8 cellular contexts compared by ENCODE assay signal in genomic region chr13:27920677-27921420, GRCh38. TPM values are rescaled to one million over a fixed set of nuclear protein-coding genes. Genes with fewer than 3 reads are reported as not detected.
DNase-seq lines count a peak whose midpoint lies in the region; TF ChIP-seq lines count a peak whose summit lies in the region.

No MANE protein-coding gene starts in this region.

- no peaks in the 10 kb centered on the region for H3K4me1 ChIP-seq in HEK293 (ENCODE audit: control insufficient read depth, insufficient read depth, low read length)
- peaks cover 6% of the 10 kb centered on the region for H3K4me1 ChIP-seq in adipocyte (ENCODE audit: control insufficient read depth, insufficient read depth, low read length)
- H3K4me1 ChIP-seq in liver (ENCODE audit: control insufficient read depth in 4 of 4, insufficient read depth in 4 of 4, low read length in 3 of 4) = peaks cover 16 to 37% (median 29%) of the 10 kb centered on the region in 4 donors
- peaks cover 5 to 48% (median 44%) of the 10 kb centered on the region in 4 donors for H3K4me1 ChIP-seq in transverse colon

- H3K9me3 ChIP-seq in HEK293 (ENCODE audit: control insufficient read depth, insufficient read depth, low read depth, low read length) = no peaks in the 10 kb centered on the region
- no peaks in the 10 kb centered on the region for H3K9me3 ChIP-seq in adipocyte (ENCODE audit: control insufficient read depth, low read length)
- H3K9me3 ChIP-seq in liver (ENCODE audit: control insufficient read depth in 4 of 4, low read length in 3 of 4) = no peaks in the 10 kb centered on the region
- H3K9me3 ChIP-seq in transverse colon = no peaks in the 10 kb centered on the region

- WGBS in liver = 2% methylated on average over 40 of the region's 40 CpGs
- 4% methylated on average over 40 of the region's 40 CpGs; no CpG with 5 or more reads in 1 of the 2 donors for WGBS in transverse colon (ENCODE audit: low coverage in 1 of 2), 2 donors

- H3K9ac ChIP-seq in adipocyte (ENCODE audit: low read length) (no peak overlapping the region), liver (ENCODE audit: low read depth in 1 of 2, low read length in 2 of 2) (no peak overlapping the region)

- TF ChIP-seq CTCF in AG09309 (IDR thresholded peaks at IDR 0.05; ENCODE audit: control insufficient read depth, insufficient read depth, low read depth, low read length, missing control alignments) = no peak
- TF ChIP-seq CTCF in HEK293 (tag by site-specific recombination; IDR thresholded peaks at IDR 0.05) = no peak
- TF ChIP-seq CTCF in liver (IDR thresholded peaks at IDR 0.05; ENCODE audit: low read depth, low read length, missing input control) = no peak
- TF ChIP-seq CTCF in transverse colon (IDR thresholded peaks at IDR 0.05) = peak in 1 of 5 experiments; percentile 13

- H3K36me3 ChIP-seq in HEK293 (ENCODE audit: control insufficient read depth in 2 of 2, insufficient read depth in 1 of 2, low read length in 2 of 2) = peaks cover 0 to 6% of the 10 kb centered on the region in 2 experiments; a peak in 1 of 3 replicates
- H3K36me3 ChIP-seq in adipocyte (ENCODE audit: control insufficient read depth, insufficient read depth, low read length, severe bottlenecking) = no peaks in the 10 kb centered on the region
- no peaks in the 10 kb centered on the region for H3K36me3 ChIP-seq in liver (ENCODE audit: control insufficient read depth in 4 of 4, insufficient read depth in 3 of 4, low read depth in 1 of 4, low read length in 3 of 4)
- H3K36me3 ChIP-seq in transverse colon = no peaks in the 10 kb centered on the region

- H3K4me3 ChIP-seq in AG09309 (ENCODE audit: control insufficient read depth, low read depth, low read length) (peak overlapping the region; percentile 34), HEK293 (ENCODE audit: low read depth, low read length) (peak overlapping the region; percentile 48), adipocyte (ENCODE audit: low read length) (peak overlapping the region; percentile 70), liver (ENCODE audit: low read depth in 1 of 3, low read length in 3 of 3) (peak overlapping the region in 2 of 3 donors; percentile 58 to 59), transverse colon (peak overlapping the region; percentile 11 to 63 (median 38))

- no peak for TF ChIP-seq POLR2A in transverse colon (IDR thresholded peaks at IDR 0.05)

- CTCF ChIA-PET in HEK293 (lab: Yijun Ruan, JAX) = interaction anchor here (0.6 kb wide), 1 partner anchor 94 kb away, joined by 3 read pairs; no protein-coding TSS in a partner anchor

- H3K27me3 ChIP-seq in adipocyte (replicated peaks; ENCODE audit: control insufficient read depth, insufficient read depth, low read length) (peaks cover 84% of the 10 kb centered on the region), liver (ENCODE audit: control insufficient read depth in 4 of 4, insufficient read depth in 4 of 4, low read length in 3 of 4) (peaks cover 19 to 28% (median 19%) of the 10 kb centered on the region in 4 donors), transverse colon (peaks cover 100% of the 10 kb centered on the region)

- no peak for TF ChIP-seq RAD21 in liver (IDR thresholded peaks at IDR 0.05)

- no peak for DNase-seq in AG09309 (ENCODE audit: low read depth)
- peak; percentile 51 for DNase-seq in adipocyte (ENCODE audit: low read depth)
- no peak for DNase-seq in transverse colon
- DNase-seq in CD1c-positive myeloid dendritic cell (ENCODE audit: extremely low spot score) = no peak
- DNase-seq in NCI-H187 (lab: John Stamatoyannopoulos, UW) = no peak
- DNase-seq in G401 (ENCODE audit: low spot score) = no peak

- POLR2A ChIA-PET in HEK293 (lab: Yijun Ruan, JAX) = interaction anchor here (1.3 kb wide), 1 partner anchor 90 kb away, joined by 3 read pairs; no protein-coding TSS in a partner anchor

- no peak overlapping the region for H3K27ac ChIP-seq in HEK293 (ENCODE audit: extremely low read depth, low read depth, low read length)
- no peak overlapping the region for H3K27ac ChIP-seq in liver (ENCODE audit: low read depth in 1 of 2, low read length in 2 of 2)
- no peak overlapping the region for H3K27ac ChIP-seq in transverse colon

- TF ChIP-seq EP300 in transverse colon (IDR thresholded peaks at IDR 0.05; ENCODE audit: low read depth) = no peak

- intact Hi-C loops in transverse colon (cut with DNase I; ENCODE audit: low total_unique reads) = no loop called here

- in situ Hi-C loops in transverse colon (cut with MboI; ENCODE audit: low pct_ligation_motif_present in 1 of 4, low pct_unique_long_range_greater_than_20kb in 1 of 4, low sequenced_read_pairs in 3 of 4) = no loop called here
- in situ Hi-C loops in G401 (cut with HindIII; ENCODE audit: low sequenced_read_pairs) = no loop called here

TF ChIP-seq in HEK293, 187 proteins besides CTCF, POLR2A, EP300 and RAD21:
- 0 out of 2 replicates have a peak, but pooled peaks have one; percentile 2 for TF ChIP-seq PRDM10 (tag by site-specific recombination; IDR thresholded peaks at IDR 0.05)
- no peak for TF ChIP-seq BCL11B (tag by site-specific recombination; IDR thresholded peaks at IDR 0.05; ENCODE audit: low read depth)

TF ChIP-seq in liver, 16 proteins besides CTCF, POLR2A, EP300 and RAD21:
- no peak for TF ChIP-seq HNF4A (conservative IDR thresholded peaks at IDR 0.05)
- no peak for TF ChIP-seq FOXA2 (IDR thresholded peaks at IDR 0.05)
- TF ChIP-seq REST (IDR thresholded peaks at IDR 0.05) = no peak
- no peak for TF ChIP-seq FOXA1 (IDR thresholded peaks at IDR 0.05)
- no peak for TF ChIP-seq EGR1 (IDR thresholded peaks at IDR 0.05; ENCODE audit: low read depth in 2 of 2)
- TF ChIP-seq MAX (IDR thresholded peaks at IDR 0.05) = no peak
- TF ChIP-seq SP1 (IDR thresholded peaks at IDR 0.05) = no peak
- no peak for TF ChIP-seq RXRA (IDR thresholded peaks at IDR 0.05)
- TF ChIP-seq HNF4G (IDR thresholded peaks at IDR 0.05) = no peak
- no peak for TF ChIP-seq NR2F2 (IDR thresholded peaks at IDR 0.05)

RNA-seq across cellular contexts. Expression of gene PDX1, which starts 1.0 kb away (rescaled TPM):
- total RNA-seq in liver (under 1 TPM in 1 of 2 donors, not detected in 1; 0.08 TPM), transverse colon (under 1 TPM in 1 of 4 donors, not detected in 3; 0.16 TPM)
- polyA plus RNA-seq in liver = under 1 TPM; 0.10 to 0.16 TPM
- total RNA-seq in G401 (2014; rRNA removed; shearing (Covaris generic)) = not detected in 2 replicates

RNA-seq across cellular contexts. Expression of gene CDX2, which starts 48.3 kb away (rescaled TPM):
- total RNA-seq in liver (not detected), transverse colon (100 to 1,000 TPM; 119 to 199 (median 136) TPM)
- not detected for polyA plus RNA-seq in liver
- 0.37 and 0.41 TPM in 2 replicates for total RNA-seq in G401 (2014; rRNA removed; shearing (Covaris generic))

Comparison
In these comparisons a context has a peak if more than half of its experiments do, and no peak if none do; other contexts are left out.
1. RNA of gene CDX2, which starts 48.3 kb away (total RNA-seq): 119 to 199 TPM in transverse colon; 0.37 to 0.41 TPM in G401 and not detected in liver; every median in the first group is over 10 times any median in the second.
2. Peak in every context shown above with its lines, with median percentiles within 50 percentile points of each other: H3K4me3 ChIP-seq.